ENCODE assay signal across 20 cellular contexts in genomic region chr3:111598139-111598538, GRCh38. TPM values are rescaled to one million over a fixed set of nuclear protein-coding genes. Genes with fewer than 3 reads are reported as not detected.
A peak's percentile ranks its signal among the peaks of the same experiment; 100 is the strongest.
DNase-seq lines count a peak whose midpoint lies in the region; ATAC-seq, FAIRE-seq and TF ChIP-seq lines count a peak whose summit lies in the region.
"Had no signal": no experiment of that assay in that cellular context is flagged by ENCODE, and none has a peak within 500 bp of the region (broad histone marks: within the 10 kb centered on the region; RNA-seq: fewer than 3 reads in every experiment).

No MANE protein-coding gene starts in this region.

- H3K4me3 ChIP-seq in right atrium auricular region, result no peak overlapping the region
- H3K4me3 ChIP-seq: GM23248 had no signal

- H3K27ac ChIP-seq in right atrium auricular region, result no peak overlapping the region
- H3K27ac ChIP-seq: GM23248 had no signal

- H3K36me3 ChIP-seq in right atrium auricular region, result no peaks in the 10 kb centered on the region

- no peak overlapping the region for H3K4me3 Mint-ChIP-seq in T-helper 1 cell treated with Interleukin-12 subunit alpha and Interleukin-12 subunit beta and Interleukin-4 antibody, amounts not matched to agents 30 μg/mL and 1 μg/mL, for 36 hours
- peak overlapping the region; percentile 65 for H3K4me3 Mint-ChIP-seq in activated naive CD8-positive, alpha-beta T cell treated with anti-CD3 and anti-CD28 coated beads, Interleukin-2, amount 50 U/mL, for 24 hours

- H3K4me1 Mint-ChIP-seq in T-helper 1 cell treated with Interleukin-12 subunit alpha and Interleukin-12 subunit beta and Interleukin-4 antibody, amounts not matched to agents 30 μg/mL and 1 μg/mL, for 36 hours (ENCODE audit: low read depth), result peaks cover 50% of the 10 kb centered on the region
- H3K4me1 Mint-ChIP-seq in activated naive CD8-positive, alpha-beta T cell treated with anti-CD3 and anti-CD28 coated beads, Interleukin-2, amount 50 U/mL, for 24 hours, result peaks cover 79% of the 10 kb centered on the region

- no peak for ATAC-seq in activated naive CD4-positive, alpha-beta T cell treated with anti-CD3 and anti-CD28 coated beads, Interleukin-2, amount 50 U/mL, for 72 hours
- no peak for ATAC-seq in activated naive CD8-positive, alpha-beta T cell treated with anti-CD3 and anti-CD28 coated beads, Interleukin-2, amount 50 U/mL, for 24 hours
- ATAC-seq: HCT116, Right ventricle myocardium inferior had no signal

- H3K4me1 ChIP-seq in right atrium auricular region, result no peaks in the 10 kb centered on the region

- no peaks in the 10 kb centered on the region for H3K27me3 Mint-ChIP-seq in T-helper 1 cell treated with Interleukin-12 subunit alpha and Interleukin-12 subunit beta and Interleukin-4 antibody, amounts not matched to agents 30 μg/mL and 1 μg/mL, for 36 hours (ENCODE audit: low read depth)
- no peaks in the 10 kb centered on the region for H3K27me3 Mint-ChIP-seq in activated naive CD8-positive, alpha-beta T cell treated with anti-CD3 and anti-CD28 coated beads, Interleukin-2, amount 50 U/mL, for 24 hours

- no peak for TF ChIP-seq CTCF in right atrium auricular region (IDR thresholded peaks at IDR 0.05)

- no peak for DNase-seq in T-helper 1 cell
- no peak for DNase-seq in activated naive CD4-positive, alpha-beta T cell treated with anti-CD3 and anti-CD28 coated beads, Interleukin-2, amount 50 U/mL, for 72 hours (ENCODE audit: low spot score in 2 of 2)
- DNase-seq in activated naive CD4-positive, alpha-beta T cell treated with anti-CD3 and anti-CD28 coated beads, Interleukin-2, amount 50 U/mL, for 16 hours, result no peak
- no peak for DNase-seq in activated naive CD8-positive, alpha-beta T cell treated with anti-CD3 and anti-CD28 coated beads, Interleukin-2, amount 50 U/mL, for 24 hours
- no peak for DNase-seq in UCSD-AML1 (lab: John Stamatoyannopoulos, UW; ENCODE audit: unreplicated experiment)
- DNase-seq in frontal cortex (ENCODE audit: low spot score in 2 of 2), result no peak
- DNase-seq in right atrium auricular region (ENCODE audit: low spot score), result no peak
- DNase-seq: 8988T, Calu3, GDM1, GM23248, MV-4-11, NCI-H1417 treated with DMSO at 0.1 percent for 48 hours, NCI-H2029, NCI-H510A, NCI-H82 had no signal

- H3K27ac Mint-ChIP-seq in T-helper 1 cell treated with Interleukin-12 subunit alpha and Interleukin-12 subunit beta and Interleukin-4 antibody, amounts not matched to agents 30 μg/mL and 1 μg/mL, for 36 hours, result peak overlapping the region; percentile 19
- peak overlapping the region; percentile 15 to 85 for H3K27ac Mint-ChIP-seq in activated naive CD4-positive, alpha-beta T cell treated with anti-CD3 and anti-CD28 coated beads, Interleukin-2, amount 50 U/mL, for 72 hours
- H3K27ac Mint-ChIP-seq in activated naive CD8-positive, alpha-beta T cell treated with anti-CD3 and anti-CD28 coated beads, Interleukin-2, amount 50 U/mL, for 24 hours, result peak overlapping the region; percentile 94

- no peaks in the 10 kb centered on the region for H3K9me3 Mint-ChIP-seq in T-helper 1 cell treated with Interleukin-12 subunit alpha and Interleukin-12 subunit beta and Interleukin-4 antibody, amounts not matched to agents 30 μg/mL and 1 μg/mL, for 36 hours
- H3K9me3 Mint-ChIP-seq in activated naive CD4-positive, alpha-beta T cell treated with anti-CD3 and anti-CD28 coated beads, Interleukin-2, amount 50 U/mL, for 72 hours, result peaks cover 0 to 7% of the 10 kb centered on the region in 2 donors
- H3K9me3 Mint-ChIP-seq in activated naive CD8-positive, alpha-beta T cell treated with anti-CD3 and anti-CD28 coated beads, Interleukin-2, amount 50 U/mL, for 24 hours, result no peaks in the 10 kb centered on the region

- no peak for FAIRE-seq in frontal cortex (lab: Jason Lieb, UNC)
- FAIRE-seq: HTR-8/SVneo had no signal

- no peaks in the 10 kb centered on the region for H3K27me3 ChIP-seq in right atrium auricular region

- H3K9me3 ChIP-seq in right atrium auricular region, result no peaks in the 10 kb centered on the region

- peaks cover 64% of the 10 kb centered on the region for H3K36me3 Mint-ChIP-seq in T-helper 1 cell treated with Interleukin-12 subunit alpha and Interleukin-12 subunit beta and Interleukin-4 antibody, amounts not matched to agents 30 μg/mL and 1 μg/mL, for 36 hours (ENCODE audit: low read depth)
- H3K36me3 Mint-ChIP-seq in activated naive CD4-positive, alpha-beta T cell treated with anti-CD3 and anti-CD28 coated beads, Interleukin-2, amount 50 U/mL, for 72 hours, result peaks cover 49 to 57% of the 10 kb centered on the region in 2 donors
- peaks cover 59% of the 10 kb centered on the region for H3K36me3 Mint-ChIP-seq in activated naive CD8-positive, alpha-beta T cell treated with anti-CD3 and anti-CD28 coated beads, Interleukin-2, amount 50 U/mL, for 24 hours (ENCODE audit: low read depth)

RNA-seq across cellular contexts. Expression of gene ZBED2, which starts 3.0 kb away (rescaled TPM):
- 100 to 1,000 TPM; 306 to 517 TPM for total RNA-seq in activated naive CD4-positive, alpha-beta T cell treated with anti-CD3 and anti-CD28 coated beads, Interleukin-2, amount 50 U/mL, for 72 hours
- total RNA-seq in frontal cortex, result not detected
- under 1 TPM in 1 of 2 donors, not detected in 1; 0.47 TPM for total RNA-seq in right atrium auricular region
- total RNA-seq: GM23248, Right ventricle myocardium inferior had no signal

RNA-seq across cellular contexts. Expression of gene CD96, which starts 56.1 kb away (rescaled TPM):
- total RNA-seq in activated naive CD4-positive, alpha-beta T cell treated with anti-CD3 and anti-CD28 coated beads, Interleukin-2, amount 50 U/mL, for 72 hours, result 10 to 100 TPM; 31.7 to 97.9 TPM
- total RNA-seq in frontal cortex (not detected), right atrium auricular region (under 1 TPM; 0.55 to 0.85 TPM)
- total RNA-seq: Calu3, GM23248 had no signal

Comparison
In these comparisons a context has a peak if more than half of its experiments do, and no peak if none do; other contexts are left out.
1. H3K27ac Mint-ChIP-seq: peak in every context shown above with its lines; median percentile 94 in activated naive CD8-positive, alpha-beta T cell treated with anti-CD3 and anti-CD28 coated beads, Interleukin-2, amount 50 U/mL, for 24 hours; 50 in activated naive CD4-positive, alpha-beta T cell treated with anti-CD3 and anti-CD28 coated beads, Interleukin-2, amount 50 U/mL, for 72 hours; 19 in T-helper 1 cell treated with Interleukin-12 subunit alpha and Interleukin-12 subunit beta and Interleukin-4 antibody, amounts not matched to agents 30 μg/mL and 1 μg/mL, for 36 hours.
2. RNA of gene ZBED2, which starts 3.0 kb away (total RNA-seq): 306 to 517 TPM in activated naive CD4-positive, alpha-beta T cell treated with anti-CD3 and anti-CD28 coated beads, Interleukin-2, amount 50 U/mL, for 72 hours; 0.47 TPM in right atrium auricular region and not detected in frontal cortex (single experiment); every median in the first group is over 100 times any median in the second.
3. RNA of gene CD96, which starts 56.1 kb away (total RNA-seq): 31.7 to 97.9 TPM in activated naive CD4-positive, alpha-beta T cell treated with anti-CD3 and anti-CD28 coated beads, Interleukin-2, amount 50 U/mL, for 72 hours; 0.55 to 0.85 TPM in right atrium auricular region and not detected in frontal cortex (single experiment); every median in the first group is over 10 times any median in the second.